In genomic region chr22:50569041-50569459, GRCh38 we compare ENCODE assay signal across 19 cellular contexts. TPM values are rescaled to one million over a fixed set of nuclear protein-coding genes. Genes with fewer than 3 reads are reported as not detected.
A peak's percentile ranks its signal among the peaks of the same experiment; 100 is the strongest.
DNase-seq lines count a peak whose midpoint lies in the region; ATAC-seq lines count a peak whose summit lies in the region.
"Had no signal": no experiment of that assay in that cellular context is flagged by ENCODE, and none has a peak within 500 bp of the region (broad histone marks: within the 10 kb centered on the region; RNA-seq: fewer than 3 reads in every experiment).

No MANE protein-coding gene starts in this region.

- no peak for ATAC-seq in GM18909 (IDR thresholded peaks at IDR 0.05; ENCODE audit: poor library complexity, unreplicated experiment)
- ATAC-seq: activated CD4-positive, CD25-positive, alpha-beta regulatory T cell treated with anti-CD3 and anti-CD28 coated beads, Interleukin-2, amount 50 U/mL, for 24 hours; activated CD8-positive, alpha-beta T cell treated with anti-CD3 and anti-CD28 coated beads, Interleukin-2, amount 10 ng/mL, durations not matched to agents 7 days and 5 days; natural killer cell had no signal

- DNase-seq in COLO668 (lab: John Stamatoyannopoulos, UW; ENCODE audit: unreplicated experiment): peak; percentile 39
- peak; percentile 36 for DNase-seq in ecto neural progenitor cell (ENCODE audit: low spot score)
- peak; percentile 70 for DNase-seq in posterior vena cava (ENCODE audit: low spot score)
- DNase-seq in T1000 (lab: John Stamatoyannopoulos, UW): no peak
- DNase-seq in OCI-M1 (lab: John Stamatoyannopoulos, UW): no peak
- DNase-seq: activated CD8-positive, alpha-beta T cell treated with anti-CD3 and anti-CD28 coated beads, Interleukin-2, amount 10 ng/mL, durations not matched to agents 7 days and 5 days; cortex of kidney; H9; natural killer cell; NCI-H1105; NCI-H2081; Right ventricle myocardium superior had no signal

- intact Hi-C loops in posterior vena cava (cut with DNase I): no loop called here

RNA-seq across cellular contexts. Expression of gene SYCE3, which starts 6.3 kb away (rescaled TPM):
- not detected for total RNA-seq in posterior vena cava
- total RNA-seq: activated CD8-positive, alpha-beta T cell treated with anti-CD3 and anti-CD28 coated beads, Interleukin-2, amount 10 ng/mL, durations not matched to agents 7 days and 5 days; mesenteric fat pad; natural killer cell; OCI-LY7; osteocyte; Right ventricle myocardium superior had no signal

RNA-seq across cellular contexts. Expression of gene CPT1B, which starts 9.2 kb away (rescaled TPM):
- total RNA-seq in posterior vena cava: 1 to 10 TPM; 6.0 to 8.1 TPM

RNA-seq across cellular contexts. Expression of gene CHKB, which starts 13.6 kb away (rescaled TPM):
- total RNA-seq in posterior vena cava: 10 to 100 TPM; 30.1 to 31.6 TPM

RNA-seq across cellular contexts. Expression of gene KLHDC7B, which starts 23.4 kb away (rescaled TPM):
- total RNA-seq in posterior vena cava: under 1 TPM; 0.14 to 0.28 TPM
- total RNA-seq: glomerular endothelial cell, H9, Right ventricle myocardium superior, subcutaneous adipose tissue had no signal

RNA-seq across cellular contexts. Expression of gene MAPK8IP2, which starts 31.5 kb away (rescaled TPM):
- total RNA-seq in posterior vena cava: under 1 TPM; 0.24 to 0.56 TPM

Comparison
In these comparisons a context has a peak if more than half of its experiments do, and no peak if none do; other contexts are left out.
1. DNase-seq: peak in COLO668 (single experiment), ecto neural progenitor cell (single experiment) and posterior vena cava (single experiment); none in T1000 (single experiment) and OCI-M1 (single experiment).